15 cellular contexts compared by ENCODE assay signal in the genomic region with DNA sequence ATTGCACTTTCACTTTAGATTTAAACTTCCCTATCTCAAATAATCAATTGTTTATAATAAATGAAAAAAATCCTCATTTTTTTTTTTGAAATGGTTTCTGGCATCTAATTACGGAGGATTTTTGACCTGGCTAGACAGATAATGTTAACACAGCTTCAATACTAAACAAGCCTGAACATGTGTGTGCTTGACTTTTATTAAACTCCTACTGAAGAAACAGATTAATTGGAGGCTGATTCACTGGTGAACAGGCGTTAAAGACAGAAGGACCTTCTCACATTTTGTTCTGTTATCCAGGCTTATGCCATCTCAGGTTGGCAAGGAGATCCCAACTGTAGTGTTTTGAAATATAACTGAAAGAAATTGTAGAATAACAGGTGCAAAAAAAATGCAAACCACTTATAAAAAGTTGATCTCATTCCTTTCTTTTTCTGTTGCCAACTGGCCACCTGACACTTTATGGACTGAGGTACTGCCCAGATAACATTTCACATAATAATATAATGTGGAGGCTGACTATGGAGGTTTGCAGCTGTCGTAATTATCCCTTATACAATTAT.
DNase-seq lines count a peak whose midpoint lies in the region; ATAC-seq and TF ChIP-seq lines count a peak whose summit lies in the region.
"Had no signal": no experiment of that assay in that cellular context is flagged by ENCODE, and none has a peak within 500 bp of the region (broad histone marks: within the 10 kb centered on the region; RNA-seq: fewer than 3 reads in every experiment).

No MANE protein-coding gene starts in this region.

- TF ChIP-seq EP300 in stomach (IDR thresholded peaks at IDR 0.05) = no peak

- no peak for DNase-seq in activated T-cell treated with anti-CD3 and anti-CD28 coated beads, Interleukin-2, amount 50 U/mL, for 72 hours
- DNase-seq in activated T-cell treated with anti-CD3 and anti-CD28 coated beads, Interleukin-2, amount 50 U/mL, for 4 hours = no peak
- DNase-seq in NCI-H446 (lab: John Stamatoyannopoulos, UW) (peak; percentile 59 to 78), epithelial cell of prostate (ENCODE audit: low read depth, low spot score) (peak; percentile 49), SKM-1 treated with dmso at 0.1 percent for 144 hours (lab: John Stamatoyannopoulos, UW; ENCODE audit: unreplicated experiment) (no peak), NCI-H2029 (lab: John Stamatoyannopoulos, UW) (no peak), stomach (no peak)
- DNase-seq in stimulated activated CD4-positive, alpha-beta T cell treated with anti-CD3 and anti-CD28 coated beads, Interleukin-2, amount 100 ng/mL, for 24 hours = no peak
- DNase-seq: activated CD8-positive, alpha-beta memory T cell treated with anti-CD3 and anti-CD28 coated beads for 24 hours; left ventricle myocardium superior; naive thymus-derived CD8-positive, alpha-beta T cell; NCI-H1436; retina; stimulated activated CD4-positive, alpha-beta T cell treated with anti-CD3 and anti-CD28 coated beads, Interleukin-4, amount 100 ng/mL, for 1 hour had no signal

- 59 to 74% (median 70%) methylated on average over 3 of the region's 3 CpGs for WGBS in stomach, 5 donors

- H3K27me3 ChIP-seq in stomach = no peaks in the 10 kb centered on the region

- H3K9me3 ChIP-seq in stomach = no peaks in the 10 kb centered on the region

- H3K4me1 ChIP-seq in stomach = no peaks in the 10 kb centered on the region

- ATAC-seq in activated T-cell treated with anti-CD3 and anti-CD28 coated beads, Interleukin-2, amount 50 U/mL, for 72 hours (replicated peaks in 1 of 2) = no peak
- no peak for ATAC-seq in activated T-cell treated with anti-CD3 and anti-CD28 coated beads, Interleukin-2, amount 50 U/mL, for 4 hours
- ATAC-seq: naive thymus-derived CD8-positive, alpha-beta T cell had no signal

- no peaks in the 10 kb centered on the region for H3K36me3 ChIP-seq in stomach

- no peaks in the 10 kb centered on the region for H3K9me3 Mint-ChIP-seq in activated T-cell treated with anti-CD3 and anti-CD28 coated beads, Interleukin-2, amount 50 U/mL, for 72 hours
- no peaks in the 10 kb centered on the region for H3K9me3 Mint-ChIP-seq in activated T-cell treated with anti-CD3 and anti-CD28 coated beads, Interleukin-2, amount 50 U/mL, for 4 hours
- H3K9me3 Mint-ChIP-seq: naive thymus-derived CD8-positive, alpha-beta T cell had no signal

- H3K27ac Mint-ChIP-seq in activated T-cell treated with anti-CD3 and anti-CD28 coated beads, Interleukin-2, amount 50 U/mL, for 72 hours = peak overlapping the region; percentile 14

- intact Hi-C loops in stomach (cut with DNase I; ENCODE audit: low total_unique reads) = no loop called here

- no peaks in the 10 kb centered on the region for H3K27me3 Mint-ChIP-seq in activated T-cell treated with anti-CD3 and anti-CD28 coated beads, Interleukin-2, amount 50 U/mL, for 72 hours (ENCODE audit: low read depth)
- H3K27me3 Mint-ChIP-seq in activated T-cell treated with anti-CD3 and anti-CD28 coated beads, Interleukin-2, amount 50 U/mL, for 4 hours (ENCODE audit: low read depth) = no peaks in the 10 kb centered on the region
- H3K27me3 Mint-ChIP-seq: naive thymus-derived CD8-positive, alpha-beta T cell had no signal

- TF ChIP-seq CTCF in stomach (IDR thresholded peaks at IDR 0.05) = no peak

- TF ChIP-seq POLR2A in stomach (IDR thresholded peaks at IDR 0.05) = no peak

- peaks cover 33% of the 10 kb centered on the region for H3K4me1 Mint-ChIP-seq in activated T-cell treated with anti-CD3 and anti-CD28 coated beads, Interleukin-2, amount 50 U/mL, for 72 hours (ENCODE audit: low read depth)
- H3K4me1 Mint-ChIP-seq in activated T-cell treated with anti-CD3 and anti-CD28 coated beads, Interleukin-2, amount 50 U/mL, for 4 hours (ENCODE audit: low read depth) = peaks cover 62% of the 10 kb centered on the region

- H3K4me3 Mint-ChIP-seq in activated T-cell treated with anti-CD3 and anti-CD28 coated beads, Interleukin-2, amount 50 U/mL, for 72 hours = peak overlapping the region in 1 of 2 donors; percentile 25
- H3K4me3 Mint-ChIP-seq in activated T-cell treated with anti-CD3 and anti-CD28 coated beads, Interleukin-2, amount 50 U/mL, for 4 hours = no peak overlapping the region
- H3K4me3 Mint-ChIP-seq: naive thymus-derived CD8-positive, alpha-beta T cell had no signal

- H3K36me3 Mint-ChIP-seq in activated T-cell treated with anti-CD3 and anti-CD28 coated beads, Interleukin-2, amount 50 U/mL, for 72 hours (ENCODE audit: insufficient read depth in 2 of 2) = peaks cover 0 to 2% of the 10 kb centered on the region in 2 donors
- H3K36me3 Mint-ChIP-seq in activated T-cell treated with anti-CD3 and anti-CD28 coated beads, Interleukin-2, amount 50 U/mL, for 4 hours (ENCODE audit: insufficient read depth) = peaks cover 5% of the 10 kb centered on the region

- no peak overlapping the region for H3K4me3 ChIP-seq in stomach

- H3K27ac ChIP-seq in epithelial cell of prostate (peak overlapping the region; percentile 31), stomach (no peak overlapping the region)
- H3K27ac ChIP-seq: VCaP had no signal

Comparison
In these comparisons a context has a peak if more than half of its experiments do, and no peak if none do; other contexts are left out.
1. DNase-seq: peak in NCI-H446 (2 of 2) and epithelial cell of prostate (single experiment); none in activated T-cell treated with anti-CD3 and anti-CD28 coated beads, Interleukin-2, amount 50 U/mL, for 72 hours (0 of 2), activated T-cell treated with anti-CD3 and anti-CD28 coated beads, Interleukin-2, amount 50 U/mL, for 4 hours (single experiment), stimulated activated CD4-positive, alpha-beta T cell treated with anti-CD3 and anti-CD28 coated beads, Interleukin-2, amount 100 ng/mL, for 24 hours (0 of 2), SKM-1 treated with dmso at 0.1 percent for 144 hours (single experiment), NCI-H2029 (single experiment) and stomach (single experiment).